Comparison of ENCODE assay signal across 28 cellular contexts in genomic region chr15:41510728-41511127, GRCh38. TPM values are rescaled to one million over a fixed set of nuclear protein-coding genes. Genes with fewer than 3 reads are reported as not detected.
DNase-seq lines count a peak whose midpoint lies in the region; ATAC-seq and TF ChIP-seq lines count a peak whose summit lies in the region.
"Had no signal": no experiment of that assay in that cellular context is flagged by ENCODE, and none has a peak within 500 bp of the region (broad histone marks: within the 10 kb centered on the region; RNA-seq: fewer than 3 reads in every experiment).

No MANE protein-coding gene starts in this region.

- H3K27ac Mint-ChIP-seq in endothelial cell (ENCODE audit: unreplicated experiment), result no peak overlapping the region
- H3K27ac Mint-ChIP-seq: activated CD4-positive, alpha-beta T cell treated with anti-CD3 and anti-CD28 coated beads, Interleukin-2, amount 10 ng/mL, durations not matched to agents 24 days and 14 days; activated T-cell treated with anti-CD3 and anti-CD28 coated beads, Interleukin-2, amount 50 U/mL, for 24 hours had no signal

- intact Hi-C loops in transverse colon (cut with DNase I; ENCODE audit: low total_unique reads), result no loop called here

- peaks cover 6% of the 10 kb centered on the region for H3K36me3 Mint-ChIP-seq in endothelial cell (ENCODE audit: low read depth, unreplicated experiment)

- WGBS in transverse colon (ENCODE audit: low coverage in 1 of 2), 2 donors, result 60 to 72% methylated on average over 1 to 6 of the region's 7 CpGs

- H3K4me1 ChIP-seq in HUES6 (ENCODE audit: control insufficient read depth, insufficient read depth, low read length) (peaks cover 19% of the 10 kb centered on the region), transverse colon (peaks cover 21 to 39% (median 29%) of the 10 kb centered on the region in 4 donors)
- H3K4me1 ChIP-seq: A549 had no signal

- no peak overlapping the region for H3K27ac ChIP-seq in HUES6 (ENCODE audit: low read depth, low read length)
- H3K27ac ChIP-seq in transverse colon, result no peak overlapping the region
- H3K27ac ChIP-seq: A549, epithelial cell of prostate, thyroid gland, WERI-Rb-1 had no signal

- in situ Hi-C loops in transverse colon (cut with MboI; ENCODE audit: low pct_ligation_motif_present in 1 of 4, low pct_unique_long_range_greater_than_20kb in 1 of 4, low sequenced_read_pairs in 3 of 4), result no loop called here

- H3K27me3 Mint-ChIP-seq in endothelial cell (ENCODE audit: unreplicated experiment), result peaks cover 25% of the 10 kb centered on the region

- H3K36me3 ChIP-seq in HUES6 (ENCODE audit: control insufficient read depth, insufficient read depth, low read length), result no peaks in the 10 kb centered on the region
- H3K36me3 ChIP-seq in transverse colon, result no peaks in the 10 kb centered on the region
- H3K36me3 ChIP-seq: stomach, thyroid gland, WERI-Rb-1 had no signal

- no peak for TF ChIP-seq EP300 in transverse colon (IDR thresholded peaks at IDR 0.05; ENCODE audit: low read depth)

- TF ChIP-seq POLR2A in transverse colon (IDR thresholded peaks at IDR 0.05), result no peak

- ATAC-seq in HG03439 (IDR thresholded peaks at IDR 0.05; ENCODE audit: unreplicated experiment), result no peak
- ATAC-seq: A549, K562, left cardiac atrium had no signal

- no peaks in the 10 kb centered on the region for H3K9me3 Mint-ChIP-seq in endothelial cell (ENCODE audit: unreplicated experiment)
- H3K9me3 Mint-ChIP-seq: activated CD4-positive, alpha-beta T cell treated with anti-CD3 and anti-CD28 coated beads, Interleukin-2, amount 10 ng/mL, durations not matched to agents 24 days and 14 days; activated T-cell treated with anti-CD3 and anti-CD28 coated beads, Interleukin-2, amount 50 U/mL, for 24 hours had no signal

- no peak overlapping the region for H3K9ac ChIP-seq in HUES6 (ENCODE audit: low read length)

- H3K4me3 ChIP-seq in HUES6 (ENCODE audit: low read depth, low read length) (peak overlapping the region; percentile 59), transverse colon (peak overlapping the region in 3 of 4 donors; percentile 31 to 51 (median 33))
- H3K4me3 ChIP-seq: A549, K562 had no signal

- peak overlapping the region; percentile 47 for H3K4me3 Mint-ChIP-seq in endothelial cell (ENCODE audit: unreplicated experiment)
- H3K4me3 Mint-ChIP-seq: activated CD4-positive, alpha-beta T cell treated with anti-CD3 and anti-CD28 coated beads, Interleukin-2, amount 10 ng/mL, durations not matched to agents 24 days and 14 days; activated T-cell treated with anti-CD3 and anti-CD28 coated beads, Interleukin-2, amount 50 U/mL, for 24 hours had no signal

- H3K9me3 ChIP-seq in HUES6 (ENCODE audit: control insufficient read depth, insufficient read depth, low read depth, low read length), result no peaks in the 10 kb centered on the region
- H3K9me3 ChIP-seq in transverse colon, result no peaks in the 10 kb centered on the region
- H3K9me3 ChIP-seq: A549, stomach, thyroid gland had no signal

- TF ChIP-seq CTCF in endothelial cell (IDR thresholded peaks at IDR 0.05; ENCODE audit: unreplicated experiment) (no peak), transverse colon (IDR thresholded peaks at IDR 0.05) (no peak)

- peaks cover 84% of the 10 kb centered on the region for H3K27me3 ChIP-seq in HUES6 (ENCODE audit: control insufficient read depth, insufficient read depth, low read length)
- peaks cover 37% of the 10 kb centered on the region for H3K27me3 ChIP-seq in transverse colon

- POLR2A ChIA-PET in HEK293T (lab: Yijun Ruan, JAX), result interaction anchor here (2.4 kb wide), 1 partner anchor 33 kb away, joined by 6 read pairs; the partner anchor contains the start of gene RPAP1

- H3K4me1 Mint-ChIP-seq in endothelial cell (ENCODE audit: unreplicated experiment), result peaks cover 5% of the 10 kb centered on the region

- CTCF ChIA-PET in HEK293T (lab: Yijun Ruan, JAX), result interaction anchor here (1.3 kb wide), 1 partner anchor 14 kb away, joined by 4 read pairs; no protein-coding TSS in a partner anchor

- DNase-seq in NCI-H510A treated with DMSO at 0.1 percent for 48 hours (lab: John Stamatoyannopoulos, UW) (peak; percentile 37), NCI-H510A (lab: John Stamatoyannopoulos, UW) (no peak), endothelial cell (ENCODE audit: low spot score) (no peak), transverse colon (no peak), ecto neural progenitor cell (ENCODE audit: low spot score) (no peak), HEK293T (ENCODE audit: extremely low spot score) (no peak)
- DNase-seq: activated CD4-positive, alpha-beta T cell treated with anti-CD3 and anti-CD28 coated beads, Interleukin-2, amount 10 ng/mL, durations not matched to agents 24 days and 14 days; activated gamma-delta T cell; activated T-cell treated with anti-CD3 and anti-CD28 coated beads, Interleukin-2, amount 50 U/mL, for 24 hours; central memory CD4-positive, alpha-beta T cell; dorsolateral prefrontal cortex; left cardiac atrium; mammary epithelial cell; NCI-H1436; NCI-H524; right cardiac atrium; SHP77 treated with DMSO at 0.1 percent for 48 hours; stimulated activated CD4-positive, alpha-beta T cell treated with anti-CD3 and anti-CD28 coated beads, Interleukin-2, amount 100 ng/mL, for 24 hours; T-helper 9 cell; WERI-Rb-1 had no signal

TF ChIP-seq in HEK293T, 16 proteins besides CTCF, POLR2A, EP300 and RAD21:
- no peak for TF ChIP-seq ARNT (IDR thresholded peaks at IDR 0.05)
- no peak for TF ChIP-seq L3MBTL2 (conservative IDR thresholded peaks at IDR 0.05)
- no peak for TF ChIP-seq BHLHE40 (IDR thresholded peaks at IDR 0.05; ENCODE audit: borderline replicate concordance)
- TF ChIP-seq CTBP1 (IDR thresholded peaks at IDR 0.05; ENCODE audit: borderline replicate concordance), result no peak
- TF ChIP-seq FOXA1 (IDR thresholded peaks at IDR 0.05), result no peak
- TF ChIP-seq TARDBP (IDR thresholded peaks at IDR 0.05), result no peak
- TF ChIP-seq NFRKB (IDR thresholded peaks at IDR 0.05), result no peak
- TF ChIP-seq LEF1 (IDR thresholded peaks at IDR 0.05; ENCODE audit: borderline replicate concordance), result no peak
- TF ChIP-seq PKNOX1 (IDR thresholded peaks at IDR 0.05), result no peak
- no peak for TF ChIP-seq SP1 (IDR thresholded peaks at IDR 0.05)
- TF ChIP-seq SUZ12 (IDR thresholded peaks at IDR 0.05), result no peak
- TF ChIP-seq FOXK2 (IDR thresholded peaks at IDR 0.05), result no peak
- no peak for TF ChIP-seq ELF4 (IDR thresholded peaks at IDR 0.05)
- TF ChIP-seq ZNF384 (IDR thresholded peaks at IDR 0.05), result no peak

RNA-seq across cellular contexts. Expression of gene LTK, which starts 2.9 kb away (rescaled TPM):
- total RNA-seq in endothelial cell (ENCODE audit: unreplicated experiment) (25.7 TPM), transverse colon (10 to 100 TPM in 2 of 4 donors, 1 to 10 TPM in 1, under 1 TPM in 1; 0.40 to 15.0 (median 11.6) TPM)
- total RNA-seq: activated CD4-positive, alpha-beta T cell treated with anti-CD3 and anti-CD28 coated beads, Interleukin-2, amount 10 ng/mL, durations not matched to agents 24 days and 14 days; M059J; mammary epithelial cell had no signal

RNA-seq across cellular contexts. Expression of gene ITPKA, which starts 17.1 kb away (rescaled TPM):
- 4.2 TPM for total RNA-seq in endothelial cell (ENCODE audit: unreplicated experiment)
- 100 to 1,000 TPM in 3 of 4 donors, 10 to 100 TPM in 1; 57.6 to 161 (median 116) TPM for total RNA-seq in transverse colon

RNA-seq across cellular contexts. Expression of gene RPAP1, which starts 33.3 kb away (rescaled TPM):
- total RNA-seq in endothelial cell (ENCODE audit: unreplicated experiment), result 41.2 TPM
- total RNA-seq in transverse colon, result 10 to 100 TPM; 12.3 to 35.6 (median 19.7) TPM

RNA-seq across cellular contexts. Expression of gene TYRO3, which starts 48.3 kb away (rescaled TPM):
- total RNA-seq in endothelial cell (ENCODE audit: unreplicated experiment), result 115 TPM
- total RNA-seq in transverse colon, result 1 to 10 TPM in 1 of 4 donors, under 1 TPM in 2, not detected in 1; 0.60 to 1.6 (median 0.82) TPM

Comparison
In these comparisons a context has a peak if more than half of its experiments do, and no peak if none do; other contexts are left out.
1. RNA of gene ITPKA, which starts 17.1 kb away (total RNA-seq): 57.6 to 161 TPM in transverse colon; 4.2 TPM in endothelial cell (single experiment); every median in the first group is over 10 times any median in the second.